Comparison of ENCODE assay signal across 18 cellular contexts in genomic region chr5:133323464-133323863, GRCh38.
DNase-seq lines count a peak whose midpoint lies in the region; ATAC-seq, FAIRE-seq and TF ChIP-seq lines count a peak whose summit lies in the region.
"Had no signal": no experiment of that assay in that cellular context is flagged by ENCODE, and none has a peak within 500 bp of the region (broad histone marks: within the 10 kb centered on the region; RNA-seq: fewer than 3 reads in every experiment).

No MANE protein-coding gene starts in this region.

- 28 to 50% (median 32%) methylated on average over 4 to 5 of the region's 5 CpGs for WGBS in psoas muscle, 3 donors
- WGBS in small intestine, 3 donors = 53 to 71% (median 56%) methylated on average over 5 of the region's 5 CpGs

- FAIRE-seq in kidney (lab: Jason Lieb, UNC) = no peak
- no peak for FAIRE-seq in small intestine (lab: Jason Lieb, UNC)
- FAIRE-seq: A549, D721Med, G401.6, GM12891 had no signal

- no peak overlapping the region for H3K27ac Mint-ChIP-seq in chondrocyte (ENCODE audit: unreplicated experiment)
- H3K27ac Mint-ChIP-seq: CD4-positive, alpha-beta memory T cell; GM23338; H9 had no signal

- no peaks in the 10 kb centered on the region for H3K36me3 Mint-ChIP-seq in chondrocyte (ENCODE audit: low read depth)
- H3K36me3 Mint-ChIP-seq: CD4-positive, alpha-beta memory T cell had no signal

- intact Hi-C loops in Right ventricle myocardium superior (cut with DNase I) (loop anchor here (10.0 kb wide), 1 partner anchor 209 kb away; no protein-coding TSS in a partner anchor), left ventricle myocardium inferior (cut with micrococcal nuclease) (no loop called here), kidney (cut with DNase I) (no loop called here), psoas muscle (cut with DNase I) (no loop called here)

- DNase-seq in Right ventricle myocardium superior (no peak), left ventricle myocardium inferior (no peak), chondrocyte (ENCODE audit: low spot score) (peak; percentile 22), kidney (peak; percentile 45), psoas muscle (no peak), HuH-7.5 (ENCODE audit: low spot score) (no peak), small intestine (no peak)
- DNase-seq: BE2C; CD4-positive, alpha-beta memory T cell; DMS79 treated with DMSO at 0.1 percent for 48 hours; EL; H9 had no signal

- no peaks in the 10 kb centered on the region for H3K9me3 Mint-ChIP-seq in chondrocyte (ENCODE audit: low read depth)
- H3K9me3 Mint-ChIP-seq: CD4-positive, alpha-beta memory T cell; GM23338; H9 had no signal

- peaks cover 6% of the 10 kb centered on the region for H3K27me3 Mint-ChIP-seq in chondrocyte (ENCODE audit: low read depth)

- H3K36me3 ChIP-seq in left ventricle myocardium inferior (no peaks in the 10 kb centered on the region), kidney (ENCODE audit: control insufficient read depth in 1 of 2, insufficient read depth in 2 of 2, low read length in 2 of 2) (no peaks in the 10 kb centered on the region), psoas muscle (ENCODE audit: insufficient read depth in 1 of 2, low read depth in 1 of 2) (no peaks in the 10 kb centered on the region), small intestine (ENCODE audit: control insufficient read depth in 2 of 2, insufficient read depth in 2 of 2, low read length in 2 of 2) (no peaks in the 10 kb centered on the region)
- H3K36me3 ChIP-seq: BE2C had no signal

- H3K4me1 ChIP-seq in left ventricle myocardium inferior = peaks cover 9% of the 10 kb centered on the region
- no peaks in the 10 kb centered on the region for H3K4me1 ChIP-seq in kidney (ENCODE audit: control insufficient read depth in 1 of 2, insufficient read depth in 1 of 2, low read depth in 1 of 2, low read length in 2 of 2)
- H3K4me1 ChIP-seq in psoas muscle = no peaks in the 10 kb centered on the region
- H3K4me1 ChIP-seq in small intestine (ENCODE audit: control insufficient read depth in 2 of 2, insufficient read depth in 1 of 2, low read depth in 1 of 2, low read length in 1 of 2) = no peaks in the 10 kb centered on the region
- H3K4me1 ChIP-seq: A549, BE2C had no signal

- H3K27ac ChIP-seq in left ventricle myocardium inferior (replicated peaks) (no peak overlapping the region), kidney (ENCODE audit: low read depth in 2 of 2, low read length in 2 of 2) (no peak overlapping the region), psoas muscle (no peak overlapping the region), small intestine (ENCODE audit: low read depth in 1 of 2, low read length in 1 of 2) (no peak overlapping the region)
- H3K27ac ChIP-seq: A549, C4-2B had no signal

- H3K4me1 Mint-ChIP-seq in chondrocyte (ENCODE audit: low read depth) = no peaks in the 10 kb centered on the region

- ATAC-seq in Right ventricle myocardium superior (ENCODE audit: poor library complexity) = peak; percentile 70
- peak; percentile 42 to 68 (median 44) for ATAC-seq in psoas muscle
- ATAC-seq: A549, GM23338 had no signal

- no peak for TF ChIP-seq CTCF in left ventricle myocardium inferior (IDR thresholded peaks at IDR 0.05; ENCODE audit: borderline replicate concordance)
- TF ChIP-seq CTCF in chondrocyte (IDR thresholded peaks at IDR 0.05) = no peak
- no peak for TF ChIP-seq CTCF in kidney (IDR thresholded peaks at IDR 0.05; ENCODE audit: borderline replicate concordance, extremely low read depth, insufficient read depth)
- TF ChIP-seq CTCF in psoas muscle (IDR thresholded peaks at IDR 0.05) = no peak

- H3K4me3 ChIP-seq in left ventricle myocardium inferior (no peak overlapping the region), kidney (ENCODE audit: low read length in 2 of 2) (no peak overlapping the region), psoas muscle (no peak overlapping the region), small intestine (ENCODE audit: low read depth in 1 of 2, low read length in 2 of 2) (no peak overlapping the region)
- H3K4me3 ChIP-seq: A549, GM23338 had no signal

- peaks cover 5% of the 10 kb centered on the region for H3K27me3 ChIP-seq in left ventricle myocardium inferior (ENCODE audit: low read depth)
- no peaks in the 10 kb centered on the region for H3K27me3 ChIP-seq in psoas muscle (ENCODE audit: insufficient read depth in 3 of 3, low read length in 2 of 3)
- no peaks in the 10 kb centered on the region for H3K27me3 ChIP-seq in small intestine (ENCODE audit: control insufficient read depth in 2 of 2, insufficient read depth in 2 of 2, low read length in 2 of 2)
- H3K27me3 ChIP-seq: BE2C had no signal

- no peaks in the 10 kb centered on the region for H3K9me3 ChIP-seq in left ventricle myocardium inferior (replicated peaks)
- H3K9me3 ChIP-seq in kidney (ENCODE audit: control insufficient read depth in 1 of 2, low read length in 2 of 2) = no peaks in the 10 kb centered on the region
- no peaks in the 10 kb centered on the region for H3K9me3 ChIP-seq in psoas muscle
- H3K9me3 ChIP-seq in small intestine (ENCODE audit: control insufficient read depth, low read depth) = no peaks in the 10 kb centered on the region
- H3K9me3 ChIP-seq: A549, BE2C had no signal

- no peak overlapping the region for H3K4me3 Mint-ChIP-seq in chondrocyte (ENCODE audit: unreplicated experiment)
- H3K4me3 Mint-ChIP-seq: CD4-positive, alpha-beta memory T cell; GM23338; H9 had no signal

- no peak overlapping the region for H3K9ac ChIP-seq in kidney (ENCODE audit: low read length in 2 of 2)

Comparison
In these comparisons a context has a peak if more than half of its experiments do, and no peak if none do; other contexts are left out.
1. DNase-seq: peak in chondrocyte (single experiment) and kidney (single experiment); none in Right ventricle myocardium superior (single experiment), left ventricle myocardium inferior (single experiment), psoas muscle (0 of 2), HuH-7.5 (single experiment) and small intestine (single experiment).